Comparison of ENCODE assay signal across 38 cellular contexts in the genomic region with DNA sequence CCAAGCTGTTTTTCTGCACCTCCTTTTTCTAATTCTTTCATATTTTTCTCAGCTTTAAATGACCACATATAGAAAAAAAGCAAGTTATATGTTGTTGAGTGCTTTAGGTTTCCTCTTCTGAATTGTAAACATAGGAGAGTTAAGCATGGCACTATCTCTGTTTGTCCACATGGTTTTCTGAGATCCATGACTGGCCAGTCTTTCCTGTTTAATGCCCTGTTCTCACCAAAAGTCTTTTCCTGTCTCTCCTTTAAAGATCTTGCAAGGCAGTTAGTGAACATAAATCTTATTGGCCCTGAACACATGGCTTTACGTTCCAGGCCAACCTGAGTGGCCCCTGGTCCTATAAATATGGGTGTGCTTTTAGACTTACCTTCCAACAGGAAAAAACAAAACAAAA. TPM values are rescaled to one million over a fixed set of nuclear protein-coding genes. Genes with fewer than 3 reads are reported as not detected.
"Had no signal": no experiment of that assay in that cellular context is flagged by ENCODE, and none has a peak within 500 bp of the region (broad histone marks: within the 10 kb centered on the region; RNA-seq: fewer than 3 reads in every experiment).

No MANE protein-coding gene starts in this region.

- H3K36me3 Mint-ChIP-seq: activated naive CD4-positive, alpha-beta T cell treated with anti-CD3 and anti-CD28 coated beads, Interleukin-2, amount 50 U/mL, for 72 hours; WTC11 had no signal

- H3K27ac Mint-ChIP-seq: activated CD4-positive, alpha-beta T cell treated with anti-CD3 and anti-CD28 coated beads for 36 hours; activated CD4-positive, alpha-beta T cell treated with anti-CD3 and anti-CD28 coated beads, Interleukin-2, amount 10 ng/mL, durations not matched to agents 7 days and 5 days; activated CD8-positive, alpha-beta T cell treated with anti-CD3 and anti-CD28 coated beads, Interleukin-2, amount 10 ng/mL, durations not matched to agents 7 days and 5 days; activated naive CD4-positive, alpha-beta T cell treated with anti-CD3 and anti-CD28 coated beads for 36 hours; activated naive CD4-positive, alpha-beta T cell treated with anti-CD3 and anti-CD28 coated beads, Interleukin-2, amount 50 U/mL, for 72 hours; activated T-helper 1 cell treated with anti-CD3 and anti-CD28 coated beads, Interleukin-12 subunit alpha, Interleukin-12 subunit beta, Interleukin-2, Interleukin-4 antibody, amounts not matched to agents 30 ng/mL and 10 ng/mL and 1 ng/mL, durations not matched to agents 14 hours and 24 hours and 36 hours; T-helper 1 cell treated with Interleukin-12 subunit alpha and Interleukin-12 subunit beta and Interleukin-4 antibody, amounts not matched to agents 30 μg/mL and 1 μg/mL, for 36 hours; T-helper 2 cell treated with Interferon-gamma antibody and Interleukin-4, amounts not matched to agents 5 μg/mL and 100 μg/mL, for 36 hours; WTC11 had no signal

- H3K4me3 ChIP-seq: adrenal gland, body of pancreas, breast epithelium, Peyer's patch, SJSA1 had no signal

- H3K27ac ChIP-seq: adrenal gland, breast epithelium, Peyer's patch, SJSA1 had no signal

- H3K36me3 ChIP-seq: adrenal gland, breast epithelium, Peyer's patch, SJSA1 had no signal

- H3K9me3 ChIP-seq: adrenal gland, body of pancreas, breast epithelium, Peyer's patch, SJSA1, SK-N-SH had no signal

- H3K27me3 ChIP-seq: adrenal gland, body of pancreas, breast epithelium, Peyer's patch, SJSA1 had no signal

- H3K9me3 Mint-ChIP-seq: activated CD4-positive, alpha-beta T cell treated with anti-CD3 and anti-CD28 coated beads, Interleukin-2, amount 10 ng/mL, durations not matched to agents 7 days and 5 days; activated naive CD4-positive, alpha-beta T cell treated with anti-CD3 and anti-CD28 coated beads for 36 hours; activated naive CD4-positive, alpha-beta T cell treated with anti-CD3 and anti-CD28 coated beads, Interleukin-2, amount 50 U/mL, for 72 hours; activated T-cell treated with anti-CD3 and anti-CD28 coated beads, Interleukin-2, amount 50 U/mL, for 4 hours; activated T-helper 1 cell treated with anti-CD3 and anti-CD28 coated beads, Interleukin-12 subunit alpha, Interleukin-12 subunit beta, Interleukin-2, Interleukin-4 antibody, amounts not matched to agents 30 ng/mL and 10 ng/mL and 1 ng/mL, durations not matched to agents 14 hours and 24 hours and 36 hours; T-helper 1 cell treated with Interleukin-12 subunit alpha and Interleukin-12 subunit beta and Interleukin-4 antibody, amounts not matched to agents 30 μg/mL and 1 μg/mL, for 36 hours; T-helper 2 cell treated with Interferon-gamma antibody and Interleukin-4, amounts not matched to agents 5 μg/mL and 100 μg/mL, for 36 hours; WTC11 had no signal

- H3K4me1 Mint-ChIP-seq: activated CD4-positive, alpha-beta T cell treated with anti-CD3 and anti-CD28 coated beads for 36 hours; activated CD4-positive, alpha-beta T cell treated with anti-CD3 and anti-CD28 coated beads, Interleukin-2, amount 10 ng/mL, durations not matched to agents 7 days and 5 days had no signal

- ATAC-seq: activated CD4-positive, alpha-beta T cell treated with anti-CD3 and anti-CD28 coated beads for 36 hours; activated CD4-positive, CD25-positive, alpha-beta regulatory T cell treated with anti-CD3 and anti-CD28 coated beads, Interleukin-2, amount 50 U/mL, for 24 hours; activated CD8-positive, alpha-beta T cell treated with anti-CD3 and anti-CD28 coated beads, Interleukin-2, amount 10 ng/mL, durations not matched to agents 7 days and 5 days; activated naive CD4-positive, alpha-beta T cell treated with anti-CD3 and anti-CD28 coated beads, Interleukin-2, amount 50 U/mL, for 72 hours; activated T-cell treated with anti-CD3 and anti-CD28 coated beads, Interleukin-2, amount 50 U/mL, for 4 hours; body of pancreas; PC-3; WTC11 had no signal

- DNase-seq: activated CD4-positive, alpha-beta T cell treated with anti-CD3 and anti-CD28 coated beads for 36 hours; activated CD4-positive, alpha-beta T cell treated with anti-CD3 and anti-CD28 coated beads, Interleukin-2, amount 10 ng/mL, durations not matched to agents 7 days and 5 days; activated CD4-positive, alpha-beta T cell treated with anti-CD3 and anti-CD28 coated beads, Interleukin-2, amount 50 U/mL, for 48 hours; activated CD8-positive, alpha-beta T cell treated with anti-CD3 and anti-CD28 coated beads, Interleukin-2, amount 10 ng/mL, durations not matched to agents 7 days and 5 days; activated gamma-delta T cell treated with Interleukin-2 at 50 U/mL for 16 hours; activated naive CD4-positive, alpha-beta T cell treated with anti-CD3 and anti-CD28 coated beads for 36 hours; activated T-cell treated with anti-CD3 and anti-CD28 coated beads for 4 hours; activated T-cell treated with anti-CD3 and anti-CD28 coated beads, Interleukin-2, amount 50 U/mL, for 4 hours; body of pancreas; Kasumi-1; KBM-7; MM.1S; MV-4-11; NCI-H1092; NCI-H1436 treated with DMSO at 0.1 percent for 48 hours; NCI-H1694 treated with DMSO at 0.1 percent for 48 hours; NCI-H2029; NCI-H2171; NCI-H510A; NCI-H526; NCI-H748 treated with DMSO at 0.1 percent for 48 hours; NK-92 treated with Interleukin-12 subunit alpha and Interleukin-12 subunit beta, amount 100 ng/mL, for 24 hours; PC-3; Peyer's patch; RPMI8226; SHP77 treated with DMSO at 0.1 percent for 48 hours; SK-N-SH had no signal

- H3K9ac ChIP-seq: SK-N-SH had no signal

- H3K4me3 Mint-ChIP-seq: activated CD4-positive, alpha-beta T cell treated with anti-CD3 and anti-CD28 coated beads for 36 hours; activated CD4-positive, alpha-beta T cell treated with anti-CD3 and anti-CD28 coated beads, Interleukin-2, amount 10 ng/mL, durations not matched to agents 7 days and 5 days; activated CD8-positive, alpha-beta T cell treated with anti-CD3 and anti-CD28 coated beads, Interleukin-2, amount 10 ng/mL, durations not matched to agents 7 days and 5 days; activated naive CD4-positive, alpha-beta T cell treated with anti-CD3 and anti-CD28 coated beads for 36 hours; activated T-cell treated with anti-CD3 and anti-CD28 coated beads, Interleukin-2, amount 50 U/mL, for 4 hours; activated T-helper 1 cell treated with anti-CD3 and anti-CD28 coated beads, Interleukin-12 subunit alpha, Interleukin-12 subunit beta, Interleukin-2, Interleukin-4 antibody, amounts not matched to agents 30 ng/mL and 10 ng/mL and 1 ng/mL, durations not matched to agents 14 hours and 24 hours and 36 hours; T-helper 1 cell treated with Interleukin-12 subunit alpha and Interleukin-12 subunit beta and Interleukin-4 antibody, amounts not matched to agents 30 μg/mL and 1 μg/mL, for 36 hours; T-helper 2 cell treated with Interferon-gamma antibody and Interleukin-4, amounts not matched to agents 5 μg/mL and 100 μg/mL, for 36 hours; WTC11 had no signal

- H3K4me1 ChIP-seq: adrenal gland, breast epithelium, SJSA1 had no signal

RNA-seq across cellular contexts. Expression of gene TRPV5, which starts 19.4 kb away (rescaled TPM):
- total RNA-seq: activated CD4-positive, alpha-beta T cell treated with anti-CD3 and anti-CD28 coated beads for 36 hours; activated CD4-positive, alpha-beta T cell treated with anti-CD3 and anti-CD28 coated beads, Interleukin-2, amount 10 ng/mL, durations not matched to agents 7 days and 5 days; activated CD8-positive, alpha-beta T cell treated with anti-CD3 and anti-CD28 coated beads, Interleukin-2, amount 10 ng/mL, durations not matched to agents 7 days and 5 days; activated naive CD4-positive, alpha-beta T cell treated with anti-CD3 and anti-CD28 coated beads for 36 hours; activated naive CD4-positive, alpha-beta T cell treated with anti-CD3 and anti-CD28 coated beads, Interleukin-2, amount 50 U/mL, for 72 hours; activated T-cell treated with anti-CD3 and anti-CD28 coated beads, Interleukin-2, amount 50 U/mL, for 4 hours; activated T-helper 1 cell treated with anti-CD3 and anti-CD28 coated beads, Interleukin-12 subunit alpha, Interleukin-12 subunit beta, Interleukin-2, Interleukin-4 antibody, amounts not matched to agents 30 ng/mL and 10 ng/mL and 1 ng/mL, durations not matched to agents 14 hours and 24 hours and 36 hours; adrenal gland; astrocyte; body of pancreas; cardiac septum; PC-3; SJSA1; WTC11 had no signal
- polyA plus RNA-seq: adrenal gland, SK-N-SH had no signal

RNA-seq across cellular contexts. Expression of gene LLCFC1, which starts 25.2 kb away (rescaled TPM):
- total RNA-seq: activated CD4-positive, alpha-beta T cell treated with anti-CD3 and anti-CD28 coated beads for 36 hours; activated CD4-positive, alpha-beta T cell treated with anti-CD3 and anti-CD28 coated beads, Interleukin-2, amount 10 ng/mL, durations not matched to agents 7 days and 5 days; activated CD8-positive, alpha-beta T cell treated with anti-CD3 and anti-CD28 coated beads, Interleukin-2, amount 10 ng/mL, durations not matched to agents 7 days and 5 days; activated naive CD4-positive, alpha-beta T cell treated with anti-CD3 and anti-CD28 coated beads for 36 hours; activated naive CD4-positive, alpha-beta T cell treated with anti-CD3 and anti-CD28 coated beads, Interleukin-2, amount 50 U/mL, for 72 hours; activated T-cell treated with anti-CD3 and anti-CD28 coated beads, Interleukin-2, amount 50 U/mL, for 4 hours; activated T-helper 1 cell treated with anti-CD3 and anti-CD28 coated beads, Interleukin-12 subunit alpha, Interleukin-12 subunit beta, Interleukin-2, Interleukin-4 antibody, amounts not matched to agents 30 ng/mL and 10 ng/mL and 1 ng/mL, durations not matched to agents 14 hours and 24 hours and 36 hours; adrenal gland; astrocyte; body of pancreas; breast epithelium; cardiac septum; PC-3; Peyer's patch; SJSA1; WTC11 had no signal
- polyA plus RNA-seq: adrenal gland, SK-N-SH had no signal

RNA-seq across cellular contexts. Expression of gene TRPV6, which starts 28.6 kb away (rescaled TPM):
- total RNA-seq: activated CD4-positive, alpha-beta T cell treated with anti-CD3 and anti-CD28 coated beads for 36 hours; activated CD8-positive, alpha-beta T cell treated with anti-CD3 and anti-CD28 coated beads, Interleukin-2, amount 10 ng/mL, durations not matched to agents 7 days and 5 days; activated naive CD4-positive, alpha-beta T cell treated with anti-CD3 and anti-CD28 coated beads for 36 hours; activated T-cell treated with anti-CD3 and anti-CD28 coated beads, Interleukin-2, amount 50 U/mL, for 4 hours; activated T-helper 1 cell treated with anti-CD3 and anti-CD28 coated beads, Interleukin-12 subunit alpha, Interleukin-12 subunit beta, Interleukin-2, Interleukin-4 antibody, amounts not matched to agents 30 ng/mL and 10 ng/mL and 1 ng/mL, durations not matched to agents 14 hours and 24 hours and 36 hours; cardiac septum; SJSA1 had no signal
- polyA plus RNA-seq: SK-N-SH had no signal

RNA-seq across cellular contexts. Expression of gene KEL, which starts 48.0 kb away (rescaled TPM):
- total RNA-seq: activated T-helper 1 cell treated with anti-CD3 and anti-CD28 coated beads, Interleukin-12 subunit alpha, Interleukin-12 subunit beta, Interleukin-2, Interleukin-4 antibody, amounts not matched to agents 30 ng/mL and 10 ng/mL and 1 ng/mL, durations not matched to agents 14 hours and 24 hours and 36 hours; astrocyte; Peyer's patch had no signal
